15 cellular contexts compared by ENCODE assay signal in the genomic region with DNA sequence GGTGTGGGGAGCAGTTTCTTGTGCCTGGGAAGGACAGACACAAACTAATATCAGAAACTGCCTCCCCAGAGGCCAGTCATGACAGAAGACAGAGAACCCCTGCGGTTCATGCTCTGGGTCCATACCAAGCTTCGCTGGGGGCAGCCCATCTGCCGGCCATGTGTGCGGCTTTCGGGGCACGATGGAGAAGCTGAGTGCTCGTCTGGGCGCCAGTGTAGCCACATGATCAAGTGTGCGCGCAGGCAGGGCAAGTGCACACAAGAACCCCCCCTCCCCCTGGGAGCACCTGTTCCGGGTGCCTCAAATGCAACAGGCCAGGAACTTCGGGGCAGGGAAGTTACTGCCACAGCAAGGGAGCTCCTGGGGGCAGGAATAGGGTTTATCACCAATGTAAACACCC. TPM values are rescaled to one million over a fixed set of nuclear protein-coding genes. Genes with fewer than 3 reads are reported as not detected.
A peak's percentile ranks its signal among the peaks of the same experiment; 100 is the strongest.
DNase-seq lines count a peak whose midpoint lies in the region; ATAC-seq and TF ChIP-seq lines count a peak whose summit lies in the region.
"Had no signal": no experiment of that assay in that cellular context is flagged by ENCODE, and none has a peak within 500 bp of the region (broad histone marks: within the 10 kb centered on the region; RNA-seq: fewer than 3 reads in every experiment).

No MANE protein-coding gene starts in this region.

- intact Hi-C loops in dendritic cell treated with granulocyte-macrophage colony-stimulating factor and Interleukin-4, amounts not matched to agents 40 ng/mL and 50 ng/mL, for 4 days (cut with micrococcal nuclease), result no loop called here
- intact Hi-C loops in transverse colon (cut with DNase I; ENCODE audit: low total_unique reads), result no loop called here

- WGBS in transverse colon (ENCODE audit: low coverage in 1 of 2), 2 donors, result 91% methylated on average over 12 of the region's 12 CpGs; no CpG with 5 or more reads in 1 of the 2 donors

- TF ChIP-seq CTCF in osteocyte (IDR thresholded peaks at IDR 0.05) (no peak), transverse colon (IDR thresholded peaks at IDR 0.05) (no peak)

- ATAC-seq in T-cell (replicated peaks in 1 of 4), result no peak
- ATAC-seq: esophagus mucosa had no signal

- peak overlapping the region; percentile 61 for H3K4me3 Mint-ChIP-seq in activated CD4-positive, alpha-beta T cell treated with anti-CD3 and anti-CD28 coated beads, Interleukin-2, amount 10 ng/mL, durations not matched to agents 7 days and 5 days
- H3K4me3 Mint-ChIP-seq in T-cell (peak overlapping the region; percentile 61 to 79 (median 70)), osteocyte (ENCODE audit: unreplicated experiment) (peak overlapping the region; percentile 59)
- no peak overlapping the region for H3K4me3 Mint-ChIP-seq in dendritic cell treated with granulocyte-macrophage colony-stimulating factor and Interleukin-4, amounts not matched to agents 40 ng/mL and 50 ng/mL, for 4 days

- CTCF ChIA-PET in activated CD4-positive, alpha-beta T cell treated with anti-CD3 and anti-CD28 coated beads, Interleukin-2, amount 10 ng/mL, durations not matched to agents 7 days and 5 days (lab: Charles Lee), result interaction anchor here (1.3 to 10.1 kb wide), 5 partner anchors 10 to 411 kb away, joined by 3 to 117 read pairs (median 7); partner anchors contain the start of genes ASB7 and LINS1
- CTCF ChIA-PET in T-cell (lab: Charles Lee), result interaction anchor here (0.6 to 5.0 kb wide), 9 partner anchors 9 to 754 kb away, joined by 3 to 50 read pairs (median 6); no protein-coding TSS in a partner anchor

- POLR2A ChIA-PET in activated CD4-positive, alpha-beta T cell treated with anti-CD3 and anti-CD28 coated beads, Interleukin-2, amount 10 ng/mL, durations not matched to agents 7 days and 5 days (lab: Charles Lee), result no interaction called here
- POLR2A ChIA-PET in T-cell (lab: Charles Lee), result no interaction called here

- H3K36me3 ChIP-seq in transverse colon, result no peaks in the 10 kb centered on the region
- H3K36me3 ChIP-seq: colonic mucosa, Peyer's patch had no signal

- H3K27me3 Mint-ChIP-seq in activated CD4-positive, alpha-beta T cell treated with anti-CD3 and anti-CD28 coated beads, Interleukin-2, amount 10 ng/mL, durations not matched to agents 7 days and 5 days, result peaks cover 17% of the 10 kb centered on the region
- H3K27me3 Mint-ChIP-seq in T-cell (peaks cover under 1 to 4% of the 10 kb centered on the region in 2 donors), osteocyte (ENCODE audit: unreplicated experiment) (peaks cover 34% of the 10 kb centered on the region)
- H3K27me3 Mint-ChIP-seq in dendritic cell treated with granulocyte-macrophage colony-stimulating factor and Interleukin-4, amounts not matched to agents 40 ng/mL and 50 ng/mL, for 4 days, result peaks cover 74% of the 10 kb centered on the region

- H3K4me3 ChIP-seq in transverse colon, result no peak overlapping the region

- peaks cover 8% of the 10 kb centered on the region for H3K27me3 ChIP-seq in transverse colon
- H3K27me3 ChIP-seq: colonic mucosa, Peyer's patch had no signal

- H3K27ac Mint-ChIP-seq in activated CD4-positive, alpha-beta T cell treated with anti-CD3 and anti-CD28 coated beads, Interleukin-2, amount 10 ng/mL, durations not matched to agents 7 days and 5 days, result peak overlapping the region; percentile 69
- no peak overlapping the region for H3K27ac Mint-ChIP-seq in T-cell
- H3K27ac Mint-ChIP-seq in dendritic cell treated with granulocyte-macrophage colony-stimulating factor and Interleukin-4, amounts not matched to agents 40 ng/mL and 50 ng/mL, for 4 days, result peak overlapping the region; percentile 24
- H3K27ac Mint-ChIP-seq in osteocyte (ENCODE audit: unreplicated experiment), result no peak overlapping the region

- H3K9me3 ChIP-seq in transverse colon, result no peaks in the 10 kb centered on the region
- H3K9me3 ChIP-seq: colonic mucosa, Peyer's patch had no signal

- in situ Hi-C loops in transverse colon (cut with MboI; ENCODE audit: low pct_ligation_motif_present in 1 of 4, low pct_unique_long_range_greater_than_20kb in 1 of 4, low sequenced_read_pairs in 3 of 4), result loop anchor here (5.0 to 25.0 kb wide), 4 partner anchors 222 to 408 kb away; no protein-coding TSS in a partner anchor

- peaks cover 3 to 20% (median 4%) of the 10 kb centered on the region in 4 donors for H3K4me1 ChIP-seq in transverse colon
- H3K4me1 ChIP-seq: colonic mucosa had no signal

- no peak for DNase-seq in activated CD4-positive, alpha-beta T cell treated with anti-CD3 and anti-CD28 coated beads, Interleukin-2, amount 10 ng/mL, durations not matched to agents 7 days and 5 days
- no peak for DNase-seq in activated CD4-positive, alpha-beta T cell treated with anti-CD3 and anti-CD28 coated beads, Interleukin-2, amount 50 U/mL, for 4 hours
- DNase-seq in T-cell (no peak), osteocyte (ENCODE audit: extremely low spot score, unreplicated experiment) (no peak), transverse colon (no peak), RKO (ENCODE audit: low spot score) (no peak), amygdala (lab: John Stamatoyannopoulos, UW) (no peak)
- DNase-seq: aorta; HCEC 1CT; head of caudate nucleus; Peyer's patch; stimulated activated CD4-positive, alpha-beta T cell treated with anti-CD3 and anti-CD28 coated beads, Interleukin-4, amount 100 ng/mL, for 1 hour had no signal

- no peaks in the 10 kb centered on the region for H3K36me3 Mint-ChIP-seq in activated CD4-positive, alpha-beta T cell treated with anti-CD3 and anti-CD28 coated beads, Interleukin-2, amount 10 ng/mL, durations not matched to agents 7 days and 5 days (ENCODE audit: low read depth)
- H3K36me3 Mint-ChIP-seq in T-cell, result no peaks in the 10 kb centered on the region
- H3K36me3 Mint-ChIP-seq in dendritic cell treated with granulocyte-macrophage colony-stimulating factor and Interleukin-4, amounts not matched to agents 40 ng/mL and 50 ng/mL, for 4 days (ENCODE audit: low read depth), result no peaks in the 10 kb centered on the region
- no peaks in the 10 kb centered on the region for H3K36me3 Mint-ChIP-seq in osteocyte (ENCODE audit: unreplicated experiment)

- peaks cover 28% of the 10 kb centered on the region for H3K4me1 Mint-ChIP-seq in activated CD4-positive, alpha-beta T cell treated with anti-CD3 and anti-CD28 coated beads, Interleukin-2, amount 10 ng/mL, durations not matched to agents 7 days and 5 days
- H3K4me1 Mint-ChIP-seq in T-cell, result peaks cover 27 to 38% (median 37%) of the 10 kb centered on the region in 3 donors
- H3K4me1 Mint-ChIP-seq in dendritic cell treated with granulocyte-macrophage colony-stimulating factor and Interleukin-4, amounts not matched to agents 40 ng/mL and 50 ng/mL, for 4 days (ENCODE audit: low read depth), result peaks cover 5% of the 10 kb centered on the region
- peaks cover 2% of the 10 kb centered on the region for H3K4me1 Mint-ChIP-seq in osteocyte (ENCODE audit: unreplicated experiment)

- no peak for TF ChIP-seq POLR2A in transverse colon (IDR thresholded peaks at IDR 0.05)

- TF ChIP-seq EP300 in transverse colon (IDR thresholded peaks at IDR 0.05; ENCODE audit: low read depth), result no peak

- no peaks in the 10 kb centered on the region for H3K9me3 Mint-ChIP-seq in activated CD4-positive, alpha-beta T cell treated with anti-CD3 and anti-CD28 coated beads, Interleukin-2, amount 10 ng/mL, durations not matched to agents 7 days and 5 days
- H3K9me3 Mint-ChIP-seq in T-cell (no peaks in the 10 kb centered on the region), osteocyte (ENCODE audit: unreplicated experiment) (no peaks in the 10 kb centered on the region)
- no peaks in the 10 kb centered on the region for H3K9me3 Mint-ChIP-seq in dendritic cell treated with granulocyte-macrophage colony-stimulating factor and Interleukin-4, amounts not matched to agents 40 ng/mL and 50 ng/mL, for 4 days

- H3K27ac ChIP-seq in transverse colon, result no peak overlapping the region
- H3K27ac ChIP-seq: colonic mucosa, Peyer's patch had no signal

RNA-seq across cellular contexts. Expression of gene ADAMTS17, which starts 1.8 kb away (rescaled TPM):
- total RNA-seq in activated CD4-positive, alpha-beta T cell treated with anti-CD3 and anti-CD28 coated beads, Interleukin-2, amount 10 ng/mL, durations not matched to agents 7 days and 5 days, result 1 to 10 TPM; 4.1 to 5.0 TPM
- total RNA-seq in T-cell (10 to 100 TPM in 4 of 5 donors, 1 to 10 TPM in 1; 8.9 to 17.8 (median 11.6) TPM), osteocyte (0.39 and 1.5 TPM in 2 replicates), transverse colon (10 to 100 TPM in 1 of 4 donors, 1 to 10 TPM in 3; 6.0 to 17.6 (median 8.2) TPM)

Comparison
In these comparisons a context has a peak if more than half of its experiments do, and no peak if none do; other contexts are left out.
1. H3K27ac Mint-ChIP-seq: peak in activated CD4-positive, alpha-beta T cell treated with anti-CD3 and anti-CD28 coated beads, Interleukin-2, amount 10 ng/mL, durations not matched to agents 7 days and 5 days (single experiment) and dendritic cell treated with granulocyte-macrophage colony-stimulating factor and Interleukin-4, amounts not matched to agents 40 ng/mL and 50 ng/mL, for 4 days (single experiment); none in T-cell (0 of 2) and osteocyte (single experiment).